14 cellular contexts compared by ENCODE assay signal in genomic region chr2:190529486-190530104, GRCh38. TPM values are rescaled to one million over a fixed set of nuclear protein-coding genes. Genes with fewer than 3 reads are reported as not detected.
A peak's percentile ranks its signal among the peaks of the same experiment; 100 is the strongest.
DNase-seq lines count a peak whose midpoint lies in the region; ATAC-seq, FAIRE-seq and TF ChIP-seq lines count a peak whose summit lies in the region.
"Had no signal": no experiment of that assay in that cellular context is flagged by ENCODE, and none has a peak within 500 bp of the region (broad histone marks: within the 10 kb centered on the region; RNA-seq: fewer than 3 reads in every experiment).

No MANE protein-coding gene starts in this region.

- no peaks in the 10 kb centered on the region for H3K9me3 ChIP-seq in mammary epithelial cell (replicated peaks; ENCODE audit: insufficient read depth, low read length)
- no peaks in the 10 kb centered on the region for H3K9me3 ChIP-seq in Loucy (ENCODE audit: insufficient read depth, low read depth, low read length)
- no peaks in the 10 kb centered on the region for H3K9me3 ChIP-seq in H1 (ENCODE audit: insufficient read depth in 2 of 2, low read depth in 1 of 2, low read length in 1 of 2)
- H3K9me3 ChIP-seq: psoas muscle, SJSA1 had no signal

- H3K27ac Mint-ChIP-seq in MCF 10A (ENCODE audit: low read depth, unreplicated experiment), result peak overlapping the region; percentile 87
- H3K27ac Mint-ChIP-seq in stimulated activated effector memory CD8-positive, alpha-beta T cell treated with anti-CD3 and anti-CD28 coated beads, Interleukin-12 subunit alpha, Interleukin-12 subunit beta, amount 100 ng/mL, for 72 hours, result peak overlapping the region; percentile 13

- no peak overlapping the region for H3K14ac ChIP-seq in H1 (ENCODE audit: insufficient read length)

- H3K56ac ChIP-seq in H1 (replicated peaks; ENCODE audit: insufficient read length, low read depth, low read length), result no peak overlapping the region

- no peak overlapping the region for H3K23ac ChIP-seq in H1 (ENCODE audit: insufficient read length)

- H3K4me3 Mint-ChIP-seq in MCF 10A (ENCODE audit: unreplicated experiment), result no peak overlapping the region
- H3K4me3 Mint-ChIP-seq in stimulated activated effector memory CD8-positive, alpha-beta T cell treated with anti-CD3 and anti-CD28 coated beads, Interleukin-12 subunit alpha, Interleukin-12 subunit beta, amount 100 ng/mL, for 72 hours, result no peak overlapping the region

- no TSS peak for BruUV-seq in MCF 10A (replicated peaks; lab: Mats Ljungman, UMichigan)
- no TSS peak for BruUV-seq in mammary epithelial cell (replicated peaks; lab: Mats Ljungman, UMichigan)

- H2BK5ac ChIP-seq in H1 (ENCODE audit: low read depth, low read length), result 0 out of 2 replicates have a peak overlapping the region, but pooled peaks have one; percentile 17

- H3K27ac ChIP-seq in mammary epithelial cell (ENCODE audit: insufficient read depth, low read depth, low read length), result no peak overlapping the region
- H3K27ac ChIP-seq in H1 (ENCODE audit: low read depth, low read length), result no peak overlapping the region
- no peak overlapping the region for H3K27ac ChIP-seq in foreskin keratinocyte
- H3K27ac ChIP-seq: SJSA1 had no signal

- WGBS in mammary epithelial cell (ENCODE audit: low coverage, missing lambda C conversion rate), result 100% methylated on average over 1 of the region's 1 CpG
- WGBS in H1 (ENCODE audit: extremely low coverage in 1 of 2, insufficient coverage in 1 of 2, insufficient read length in 1 of 2, insufficient replicate concordance in 2 of 2, low coverage in 1 of 2, low lambda C conversion rate in 2 of 2, missing lambda C conversion rate in 1 of 2), 2 experiments, result 96% methylated on average over 1 of the region's 1 CpG; no CpG with 5 or more reads in 1 of the 2 experiments

- no peak overlapping the region for H3K4me2 ChIP-seq in mammary epithelial cell (ENCODE audit: insufficient read depth, low read depth, low read length)
- peak overlapping the region; percentile 88 for H3K4me2 ChIP-seq in Loucy (ENCODE audit: low read depth, low read length, poor library complexity, severe bottlenecking)
- no peak overlapping the region for H3K4me2 ChIP-seq in H1 (ENCODE audit: insufficient read depth in 1 of 2, low read depth in 2 of 2, low read length in 2 of 2)

- H4K20me1 ChIP-seq in mammary epithelial cell (ENCODE audit: insufficient read depth, low read length), result no peaks in the 10 kb centered on the region
- H4K20me1 ChIP-seq in Loucy (ENCODE audit: insufficient read depth, low read length, poor library complexity, severe bottlenecking), result no peaks in the 10 kb centered on the region
- no peaks in the 10 kb centered on the region for H4K20me1 ChIP-seq in H1 (replicated peaks in 1 of 2; ENCODE audit: control insufficient read depth in 1 of 2, insufficient read depth in 2 of 2, low read length in 2 of 2)

- H4K91ac ChIP-seq in H1 (replicated peaks; ENCODE audit: insufficient read length, low read length), result no peak overlapping the region

- TF ChIP-seq RAD21 in H1 (IDR thresholded peaks at IDR 0.05 in 1 of 2, conservative IDR thresholded peaks at IDR 0.05 in 1 of 2; ENCODE audit: low read depth in 2 of 2, low read length in 2 of 2), result no peak

- 0 out of 2 replicates have a peak overlapping the region, but pooled peaks have one; percentile 5 for H2BK12ac ChIP-seq in H1 (ENCODE audit: low read depth, low read length)

- H3K9me3 Mint-ChIP-seq in MCF 10A (ENCODE audit: unreplicated experiment), result no peaks in the 10 kb centered on the region
- H3K9me3 Mint-ChIP-seq in stimulated activated effector memory CD8-positive, alpha-beta T cell treated with anti-CD3 and anti-CD28 coated beads, Interleukin-12 subunit alpha, Interleukin-12 subunit beta, amount 100 ng/mL, for 72 hours, result no peaks in the 10 kb centered on the region

- H3K4me1 Mint-ChIP-seq in MCF 10A (ENCODE audit: insufficient read depth, unreplicated experiment), result peaks cover 41% of the 10 kb centered on the region
- H3K4me1 Mint-ChIP-seq in stimulated activated effector memory CD8-positive, alpha-beta T cell treated with anti-CD3 and anti-CD28 coated beads, Interleukin-12 subunit alpha, Interleukin-12 subunit beta, amount 100 ng/mL, for 72 hours, result peaks cover 59% of the 10 kb centered on the region

- CTCF ChIA-PET in MCF 10A (lab: Yijun Ruan, JAX), result interaction anchor here (0.6 to 1.8 kb wide), 6 partner anchors 14 to 275 kb away, joined by 3 to 9 read pairs (median 4); no protein-coding TSS in a partner anchor
- CTCF ChIA-PET in mammary epithelial cell (lab: Charles Lee; ENCODE audit: low non-redundant PET), result no interaction called here
- CTCF ChIA-PET in H1 (lab: Charles Lee; ENCODE audit: partially characterized antibody), result interaction anchor here (0.6 to 1.4 kb wide), 4 partner anchors 9 to 441 kb away, joined by 3 to 5 read pairs (median 4); no protein-coding TSS in a partner anchor

- 0 out of 2 replicates have a peak overlapping the region, but pooled peaks have one; percentile 12 for H4K8ac ChIP-seq in H1 (ENCODE audit: extremely low read depth, insufficient read depth, low read length)

- in situ Hi-C loops in mammary epithelial cell (cut with MboI; ENCODE audit: low sequenced_read_pairs in 2 of 2), result loop anchor here in 1 of 2 donors (10.0 kb wide), 1 partner anchor 105 kb away; no protein-coding TSS in a partner anchor

- no peak for FAIRE-seq in H1 (lab: Jason Lieb, UNC)
- FAIRE-seq: keratinocyte had no signal

- ATAC-seq in stimulated activated effector memory CD8-positive, alpha-beta T cell treated with anti-CD3 and anti-CD28 coated beads, Interleukin-12 subunit alpha, Interleukin-12 subunit beta, amount 100 ng/mL, for 72 hours, result no peak
- no peak for ATAC-seq in foreskin keratinocyte
- ATAC-seq: psoas muscle had no signal

- H2AFZ ChIP-seq in mammary epithelial cell (ENCODE audit: low read depth, low read length), result no peak overlapping the region
- no peak overlapping the region for H2AFZ ChIP-seq in Loucy (ENCODE audit: low read length)
- H2AFZ ChIP-seq in H1 (ENCODE audit: low read length), result no peak overlapping the region

- no peak for DNase-seq in MCF 10A (ENCODE audit: unreplicated experiment)
- DNase-seq in mammary epithelial cell, result no peak
- no peak for DNase-seq in H1 (ENCODE audit: low read depth in 1 of 2, low spot score in 2 of 2)
- DNase-seq in stimulated activated effector memory CD8-positive, alpha-beta T cell treated with anti-CD3 and anti-CD28 coated beads, Interleukin-12 subunit alpha, Interleukin-12 subunit beta, amount 100 ng/mL, for 72 hours (ENCODE audit: low spot score in 2 of 2), result no peak
- no peak for DNase-seq in HUDEP-2 (lab: John Stamatoyannopoulos, UW; ENCODE audit: unreplicated experiment in 76 of 76)
- DNase-seq in foreskin keratinocyte, result no peak
- no peak for DNase-seq in SHP77 (lab: John Stamatoyannopoulos, UW)
- DNase-seq: activated CD8-positive, alpha-beta memory T cell treated with anti-CD3 and anti-CD28 coated beads, Interleukin-2, amount 50 U/mL, for 4 hours; NCI-H1105 treated with DMSO at 0.1 percent for 48 hours; psoas muscle; stimulated activated CD4-positive, alpha-beta T cell treated with anti-CD3 and anti-CD28 coated beads, Interleukin-15, amount 100 ng/mL, for 24 hours had no signal

- peaks cover 22% of the 10 kb centered on the region for H3K4me1 ChIP-seq in mammary epithelial cell (ENCODE audit: insufficient read depth, low read length)
- peaks cover 51% of the 10 kb centered on the region for H3K4me1 ChIP-seq in Loucy (ENCODE audit: insufficient read depth, low read length, poor library complexity, severe bottlenecking)
- H3K4me1 ChIP-seq in H1 (replicated peaks in 1 of 4; ENCODE audit: control insufficient read depth in 3 of 4, insufficient read depth in 4 of 4, low read length in 3 of 4), result peaks cover 0 to 8% (median 1%) of the 10 kb centered on the region in 4 experiments; a peak in 4 of 7 replicates
- peaks cover 10% of the 10 kb centered on the region for H3K4me1 ChIP-seq in foreskin keratinocyte
- H3K4me1 ChIP-seq: psoas muscle had no signal

- H3K9ac ChIP-seq in mammary epithelial cell (ENCODE audit: insufficient read depth, low read length) (no peak overlapping the region), Loucy (ENCODE audit: low read depth, low read length, poor library complexity, severe bottlenecking) (peak overlapping the region; percentile 94), H1 (replicated peaks in 1 of 4; ENCODE audit: extremely low read depth in 1 of 4, low read depth in 3 of 4, low read length in 3 of 4) (no peak overlapping the region)

- H2AK5ac ChIP-seq in H1 (ENCODE audit: low read depth, low read length), result 0 out of 2 replicates have a peak overlapping the region, but pooled peaks have one; percentile 43

- H3K4me3 ChIP-seq in mammary epithelial cell (replicated peaks in 1 of 3; ENCODE audit: insufficient read depth in 1 of 3, low read depth in 2 of 3, low read length in 3 of 3) (no peak overlapping the region), Loucy (ENCODE audit: low read length, poor library complexity, severe bottlenecking) (peak overlapping the region; percentile 60), H1 (ENCODE audit: extremely low read depth in 1 of 4, insufficient read depth in 2 of 4, low read depth in 3 of 4, low read length in 4 of 4) (no peak overlapping the region)
- H3K4me3 ChIP-seq: psoas muscle, SJSA1 had no signal

- POLR2A ChIA-PET in MCF 10A (lab: Yijun Ruan, JAX) (interaction anchor here (0.6 to 4.6 kb wide), 15 partner anchors 9 to 766 kb away, joined by 3 to 26 read pairs (median 5); partner anchors contain the start of gene HIBCH), H1 (lab: Charles Lee; ENCODE audit: partially characterized antibody) (interaction anchor here (1.1 kb wide), 1 partner anchor 20 kb away, joined by 3 read pairs; no protein-coding TSS in a partner anchor)

- intact Hi-C loops in MCF 10A (cut with micrococcal nuclease) (no loop called here), mammary epithelial cell (cut with micrococcal nuclease) (loop anchor here (10.0 kb wide), 1 partner anchor 235 kb away; no protein-coding TSS in a partner anchor)

- dilution Hi-C loops in mammary epithelial cell (cut with HindIII; ENCODE audit: low sequenced_read_pairs), result no loop called here

- H3K27me3 ChIP-seq in mammary epithelial cell (ENCODE audit: insufficient read depth, low read length), result no peaks in the 10 kb centered on the region
- H3K27me3 ChIP-seq in Loucy (ENCODE audit: insufficient read depth, low read length, poor library complexity, severe bottlenecking), result no peaks in the 10 kb centered on the region
- H3K27me3 ChIP-seq in H1 (replicated peaks in 1 of 4; ENCODE audit: control insufficient read depth in 3 of 4, extremely low read depth in 1 of 4, insufficient read depth in 3 of 4, low read length in 3 of 4), result no peaks in the 10 kb centered on the region
- H3K27me3 ChIP-seq in foreskin keratinocyte, result no peaks in the 10 kb centered on the region
- H3K27me3 ChIP-seq: SJSA1 had no signal

- no peak overlapping the region for H2BK20ac ChIP-seq in H1 (ENCODE audit: low read length)

- H2BK15ac ChIP-seq in H1 (ENCODE audit: low read length), result 0 out of 2 replicates have a peak overlapping the region, but pooled peaks have one; percentile 48

- no peaks in the 10 kb centered on the region for H3K36me3 ChIP-seq in mammary epithelial cell (ENCODE audit: insufficient read depth, low read length)
- no peaks in the 10 kb centered on the region for H3K36me3 ChIP-seq in Loucy (ENCODE audit: insufficient read depth, low read length)
- no peaks in the 10 kb centered on the region for H3K36me3 ChIP-seq in H1 (ENCODE audit: control insufficient read depth in 2 of 4, insufficient read depth in 4 of 4, low read length in 3 of 4)

- no peak overlapping the region for H3K4ac ChIP-seq in H1 (replicated peaks; ENCODE audit: insufficient read length, low read depth, low read length)

- H4K5ac ChIP-seq in H1 (ENCODE audit: insufficient read length, low read depth, low read length), result no peak overlapping the region

- H3K9me2 ChIP-seq in Loucy (replicated peaks; ENCODE audit: low read depth, low read length), result no peaks in the 10 kb centered on the region

- H3K18ac ChIP-seq in H1 (ENCODE audit: extremely low read depth, low read length), result no peak overlapping the region

- peaks cover 9% of the 10 kb centered on the region for H3F3A ChIP-seq in Loucy (ENCODE audit: low read depth)

- 0 out of 2 replicates have a peak, but pooled peaks cover 4% of the 10 kb centered on the region for H3K23me2 ChIP-seq in H1 (ENCODE audit: low read depth, low read length)

- H3K27me3 Mint-ChIP-seq in MCF 10A (ENCODE audit: insufficient read depth, unreplicated experiment), result no peaks in the 10 kb centered on the region

- H2BK120ac ChIP-seq in H1 (replicated peaks; ENCODE audit: low read depth, low read length), result no peak overlapping the region

- no peak for TF ChIP-seq POLR2A in H1 (IDR thresholded peaks at IDR 0.05; ENCODE audit: control extremely low read depth in 1 of 2, low read depth in 2 of 2, low read length in 2 of 2)

- TF ChIP-seq CTCF in MCF 10A (IDR thresholded peaks at IDR 0.05; ENCODE audit: unreplicated experiment) (no peak), mammary epithelial cell (conservative IDR thresholded peaks at IDR 0.05 in 1 of 2, IDR thresholded peaks at IDR 0.05 in 1 of 2; ENCODE audit: extremely low read depth in 1 of 2, insufficient read depth in 1 of 2, low read depth in 1 of 2, low read length in 2 of 2) (no peak), Loucy (conservative IDR thresholded peaks at IDR 0.05; ENCODE audit: low read length) (no peak), H1 (IDR thresholded peaks at IDR 0.05; ENCODE audit: control extremely low read depth in 1 of 3, insufficient read depth in 1 of 3, low read depth in 1 of 3, low read length in 3 of 3) (no peak), foreskin keratinocyte (conservative IDR thresholded peaks at IDR 0.05) (no peak)

- peaks cover 8% of the 10 kb centered on the region for H3K36me3 Mint-ChIP-seq in MCF 10A (ENCODE audit: insufficient read depth, unreplicated experiment)
- peaks cover 11% of the 10 kb centered on the region for H3K36me3 Mint-ChIP-seq in stimulated activated effector memory CD8-positive, alpha-beta T cell treated with anti-CD3 and anti-CD28 coated beads, Interleukin-12 subunit alpha, Interleukin-12 subunit beta, amount 100 ng/mL, for 72 hours

- H3K79me2 ChIP-seq in mammary epithelial cell (ENCODE audit: insufficient read depth, low read length), result peaks cover 3% of the 10 kb centered on the region
- H3K79me2 ChIP-seq in Loucy (ENCODE audit: insufficient read depth, low read length), result peaks cover 16% of the 10 kb centered on the region
- no peaks in the 10 kb centered on the region for H3K79me2 ChIP-seq in H1 (ENCODE audit: control insufficient read depth in 1 of 2, insufficient read depth in 2 of 2, low read length in 2 of 2)

- TF ChIP-seq EP300 in H1 (IDR thresholded peaks at IDR 0.05; ENCODE audit: borderline replicate concordance in 1 of 2, low read depth in 2 of 2, low read length in 2 of 2), result no peak

- H3K79me1 ChIP-seq in H1 (ENCODE audit: low read depth, low read length), result no peaks in the 10 kb centered on the region

RNA-seq across cellular contexts. Expression of gene NEMP2, which starts 4.9 kb away (rescaled TPM):
- total RNA-seq in MCF 10A (2022) (34.2 and 46.0 TPM in 2 replicates), mammary epithelial cell (1 to 10 TPM; 5.0 to 6.0 TPM), foreskin keratinocyte (4.4 and 5.6 TPM in 2 replicates)
- polyA plus RNA-seq in mammary epithelial cell (3.1 TPM), H1 (2011; rRNA removed) (2.0 and 3.1 TPM in 2 replicates), foreskin keratinocyte (2.1 and 2.2 TPM in 2 replicates)
- polyA minus RNA-seq in mammary epithelial cell, result 11.3 TPM
- 3.6 and 5.3 TPM in 2 replicates for total RNA-seq in H1 (2021; fragmentation: NEBNext Ultra II Directional; extraction: Animal tissue kit (Norgen Biotek cat#: 25700))
- 3.8 TPM for polyA plus RNA-seq in H1 (2011; cell fraction: cytosol; rRNA removed)
- 1.8 TPM for polyA plus RNA-seq in H1 (2011; cell fraction: nucleus; rRNA removed)
- 2.0 to 3.5 TPM (median 2.8 TPM) in 4 replicates for polyA plus RNA-seq in H1 (2012, experiment 1 of 2)
- 0.24 TPM for polyA plus RNA-seq in H1 (2012, experiment 2 of 2)
- 2.0 TPM for polyA plus RNA-seq in H1 (2013, experiment 1 of 2)
- 2.3 TPM for polyA plus RNA-seq in H1 (2013, experiment 2 of 2)
- 6.6 and 7.6 TPM in 2 replicates for polyA minus RNA-seq in H1 (2011; rRNA and poly(A)+ RNA removed)
- 3.3 TPM for polyA minus RNA-seq in H1 (2011; cell fraction: cytosol; rRNA and poly(A)+ RNA removed)
- 13.8 TPM for polyA minus RNA-seq in H1 (2011; cell fraction: nucleus; rRNA and poly(A)+ RNA removed)
